Comparison of ENCODE assay signal across 8 cellular contexts in the genomic region with DNA sequence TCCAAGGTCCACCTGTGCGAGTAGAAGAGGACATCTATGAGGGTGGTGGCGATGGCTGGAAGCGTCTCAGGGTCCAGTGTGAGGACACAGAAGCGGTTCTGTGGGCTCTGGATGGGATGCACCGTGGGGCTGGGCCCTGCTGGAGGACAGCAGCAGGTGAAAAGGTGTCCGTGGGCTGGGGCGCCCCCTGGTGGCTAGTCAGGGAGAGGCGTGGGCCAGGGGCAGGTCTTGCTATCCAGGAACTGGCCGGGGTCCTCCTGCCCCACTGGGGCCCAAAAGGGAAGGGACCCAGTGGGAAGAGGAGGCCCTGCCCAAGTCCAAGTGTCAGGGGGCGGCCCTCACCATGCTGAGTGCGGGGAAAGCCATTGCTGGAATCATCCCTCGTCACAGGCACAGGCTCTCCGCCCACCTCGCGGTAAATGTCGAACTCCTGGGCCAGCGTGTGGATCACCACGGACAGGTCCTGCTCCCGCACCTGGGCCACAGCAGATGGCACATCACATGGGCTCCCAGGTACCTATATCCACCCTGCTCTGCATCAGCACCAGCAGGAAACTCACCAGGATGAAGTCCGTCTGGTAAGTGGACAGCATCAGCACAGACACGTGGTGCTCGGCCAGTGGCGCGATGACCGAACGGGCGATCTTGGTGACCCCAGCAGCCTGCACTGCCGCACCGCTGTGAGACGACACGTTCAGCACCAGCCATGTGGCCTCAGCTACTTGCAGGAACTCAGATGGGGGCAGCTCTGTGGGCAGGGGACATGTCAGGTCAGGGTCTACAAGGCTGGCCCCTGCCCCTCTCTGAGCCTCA. TPM values are rescaled to one million over a fixed set of nuclear protein-coding genes. Genes with fewer than 3 reads are reported as not detected.
DNase-seq lines count a peak whose midpoint lies in the region; ATAC-seq, FAIRE-seq and TF ChIP-seq lines count a peak whose summit lies in the region.

No MANE protein-coding gene starts in this region.

- no peak overlapping the region for H2BK5ac ChIP-seq in H9 (ENCODE audit: insufficient read length, low read length)

- H3K4me3 Mint-ChIP-seq in H9: no peak overlapping the region

- H3K14ac ChIP-seq in H9 (ENCODE audit: insufficient read depth, low read length): no peak overlapping the region

- no peaks in the 10 kb centered on the region for H3K27me3 ChIP-seq in H9 (ENCODE audit: insufficient read depth, low read length)
- no peaks in the 10 kb centered on the region for H3K27me3 ChIP-seq in RWPE2 (ENCODE audit: insufficient read depth, poor library complexity, severe bottlenecking)
- H3K27me3 ChIP-seq in small intestine (ENCODE audit: control insufficient read depth in 2 of 2, insufficient read depth in 2 of 2, low read length in 2 of 2): no peaks in the 10 kb centered on the region

- peak; percentile 88 for DNase-seq in H9
- DNase-seq in RWPE2 (ENCODE audit: low spot score): peak; percentile 64
- DNase-seq in activated effector memory CD4-positive, alpha-beta T cell treated with anti-CD3 and anti-CD28 coated beads, Interleukin-2, amount 50 U/mL, for 16 hours: peak; percentile 96
- peak; percentile 94 for DNase-seq in cardiac septum (ENCODE audit: low spot score)
- DNase-seq in small intestine: peak; percentile 69

- H3K9me3 Mint-ChIP-seq in H9: no peaks in the 10 kb centered on the region

- no peak overlapping the region for H3K18ac ChIP-seq in H9 (ENCODE audit: insufficient read length, low read depth, low read length)

- no peak overlapping the region for H3K27ac Mint-ChIP-seq in H9

- H3K56ac ChIP-seq in H9 (ENCODE audit: insufficient read length, low read depth, low read length): no peak overlapping the region

- H4K5ac ChIP-seq in H9 (ENCODE audit: insufficient read length, low read depth, low read length): no peak overlapping the region

- H3K79me2 ChIP-seq in H9 (ENCODE audit: insufficient read depth, low read length): no peaks in the 10 kb centered on the region

- WGBS in H9 (ENCODE audit: extremely low coverage, insufficient read length, low lambda C conversion rate): no CpG with 5 or more reads among the region's 31 CpGs
- WGBS in small intestine, 3 donors: 18 to 51% (median 32%) methylated on average over 28 to 31 of the region's 31 CpGs

- no peak overlapping the region for H3K9ac ChIP-seq in H9 (ENCODE audit: extremely low read depth, insufficient read length, low read length)

- no peaks in the 10 kb centered on the region; the same call in 1 of the 2 replicates for H3K4me1 ChIP-seq in H9 (ENCODE audit: insufficient read depth, low read length)
- peaks cover 22% of the 10 kb centered on the region for H3K4me1 ChIP-seq in RWPE2 (ENCODE audit: insufficient read depth, poor library complexity, severe bottlenecking)
- H3K4me1 ChIP-seq in small intestine (ENCODE audit: control insufficient read depth in 2 of 2, insufficient read depth in 1 of 2, low read depth in 1 of 2, low read length in 1 of 2): peaks cover 0 to 3% of the 10 kb centered on the region in 2 donors

- H4K8ac ChIP-seq in H9 (replicated peaks; ENCODE audit: insufficient read length, low read depth, low read length): no peak overlapping the region

- H3K4ac ChIP-seq in H9 (ENCODE audit: low read depth, low read length): no peak overlapping the region

- H3K36me3 ChIP-seq in RWPE2 (ENCODE audit: low read depth): no peaks in the 10 kb centered on the region
- no peaks in the 10 kb centered on the region for H3K36me3 ChIP-seq in small intestine (ENCODE audit: control insufficient read depth in 2 of 2, insufficient read depth in 2 of 2, low read length in 2 of 2)

- H3K4me1 Mint-ChIP-seq in H9: peaks cover 5 to 16% of the 10 kb centered on the region in 2 experiments

- no peak overlapping the region for H3K23ac ChIP-seq in H9 (ENCODE audit: insufficient read length, low read depth, low read length)

- H3K4me3 ChIP-seq in RWPE2 (ENCODE audit: severe bottlenecking): no peak overlapping the region
- H3K4me3 ChIP-seq in small intestine (ENCODE audit: low read depth in 1 of 2, low read length in 2 of 2): no peak overlapping the region

- H4K91ac ChIP-seq in H9 (ENCODE audit: insufficient read length, low read depth, low read length): no peak overlapping the region

- no peak overlapping the region for H3T11ph ChIP-seq in H9 (ENCODE audit: low read length)

- no peak overlapping the region for H2BK12ac ChIP-seq in H9 (ENCODE audit: insufficient read length, low read depth, low read length)

- peaks cover 8% of the 10 kb centered on the region for H3K23me2 ChIP-seq in H9 (ENCODE audit: insufficient read length, low read depth, low read length, poor library complexity, severe bottlenecking)

- no peak overlapping the region for H2AFZ ChIP-seq in H9 (ENCODE audit: low read length)

- peaks cover 0 to 2% (median 0%) of the 10 kb centered on the region in 3 experiments; a peak in 1 of 7 replicates for H3K36me3 Mint-ChIP-seq in H9 (ENCODE audit: insufficient read depth in 1 of 3, low read depth in 3 of 3)

- no peaks in the 10 kb centered on the region for H3K27me3 Mint-ChIP-seq in H9 (ENCODE audit: low read depth)

- no peak overlapping the region for H2BK120ac ChIP-seq in H9 (ENCODE audit: low read depth, low read length, poor library complexity, severe bottlenecking)

- H3K4me2 ChIP-seq in H9 (ENCODE audit: insufficient read depth, insufficient read length, low read length): no peak overlapping the region

- no peak overlapping the region for H2BK15ac ChIP-seq in H9 (ENCODE audit: low read depth, low read length)

- no peaks in the 10 kb centered on the region for H3K9me3 ChIP-seq in H9 (ENCODE audit: control insufficient read depth, low read depth, low read length)
- H3K9me3 ChIP-seq in RWPE2 (ENCODE audit: severe bottlenecking): no peaks in the 10 kb centered on the region
- H3K9me3 ChIP-seq in small intestine (ENCODE audit: control insufficient read depth, low read depth): no peaks in the 10 kb centered on the region

- no peaks in the 10 kb centered on the region for H3K79me1 ChIP-seq in H9 (ENCODE audit: insufficient read depth, low read depth, low read length, poor library complexity, severe bottlenecking)

- ATAC-seq in RWPE2 (ENCODE audit: low read depth) (no peak), GM21381 (IDR thresholded peaks at IDR 0.05; ENCODE audit: unreplicated experiment) (no peak), GM21526 (IDR thresholded peaks at IDR 0.05; ENCODE audit: low FRiP score, unreplicated experiment) (no peak)

- no peak overlapping the region for H2AK5ac ChIP-seq in H9 (ENCODE audit: insufficient read length, low read length)

- H4K20me1 ChIP-seq in H9 (ENCODE audit: control insufficient read depth, insufficient read depth, insufficient read length): no peaks in the 10 kb centered on the region

- intact Hi-C loops in cardiac septum (cut with DNase I): no loop called here

- no peak overlapping the region for H2BK20ac ChIP-seq in H9 (ENCODE audit: low read depth, low read length, poor library complexity, severe bottlenecking)

- H3K27ac ChIP-seq in C4-2B (no peak overlapping the region), H9 (ENCODE audit: insufficient read length, low read depth, low read length) (no peak overlapping the region), RWPE2 (ENCODE audit: poor library complexity, severe bottlenecking) (no peak overlapping the region), small intestine (ENCODE audit: low read depth in 1 of 2, low read length in 1 of 2) (no peak overlapping the region)

- FAIRE-seq in small intestine (lab: Jason Lieb, UNC): no peak

- TF ChIP-seq CTCF in C4-2B (conservative IDR thresholded peaks at IDR 0.05): peak; percentile 93
- TF ChIP-seq CTCF in H9 (conservative IDR thresholded peaks at IDR 0.05): peak; percentile 98
- peak; percentile 73 for TF ChIP-seq CTCF in RWPE2 (IDR thresholded peaks at IDR 0.05; ENCODE audit: poor library complexity, severe bottlenecking)

RNA-seq across cellular contexts. Expression of a gene that starts 2.3 kb away (rescaled TPM):
- total RNA-seq in H9 (2021) (8.8 and 11.0 TPM in 2 replicates), cardiac septum (5.0 TPM)
- polyA plus RNA-seq in small intestine: 1 to 10 TPM; 2.0 to 7.0 (median 2.2) TPM

RNA-seq across cellular contexts. Expression of a gene that starts 20.4 kb away (rescaled TPM):
- total RNA-seq in H9 (2021) (not detected in 2 replicates), cardiac septum (0.32 TPM)
- polyA plus RNA-seq in small intestine: under 1 TPM in 1 of 3 donors, not detected in 2; 0.55 TPM

RNA-seq across cellular contexts. Expression of a gene that starts 39.7 kb away (rescaled TPM):
- 8.2 and 8.4 TPM in 2 replicates for total RNA-seq in H9 (2021)
- total RNA-seq in cardiac septum: 5.7 TPM
- 10 to 100 TPM in 2 of 3 donors, 1 to 10 TPM in 1; 8.5 to 16.3 (median 13.5) TPM for polyA plus RNA-seq in small intestine

RNA-seq across cellular contexts. Expression of a gene that starts 40.5 kb away (rescaled TPM):
- total RNA-seq in H9 (2021) (4.3 and 6.1 TPM in 2 replicates), cardiac septum (0.78 TPM)
- polyA plus RNA-seq in small intestine: 1 to 10 TPM; 3.0 to 7.7 (median 4.2) TPM
